8 cellular contexts compared by ENCODE assay signal in genomic region chr17:79114455-79115301, GRCh38. TPM values are rescaled to one million over a fixed set of nuclear protein-coding genes. Genes with fewer than 3 reads are reported as not detected.
DNase-seq lines count a peak whose midpoint lies in the region; ATAC-seq and TF ChIP-seq lines count a peak whose summit lies in the region.

No MANE protein-coding gene starts in this region.

- H3K4me3 Mint-ChIP-seq in mesothelial cell of epicardium = no peak overlapping the region
- H3K4me3 Mint-ChIP-seq in activated CD8-positive, alpha-beta memory T cell treated with anti-CD3 and anti-CD28 coated beads, Interleukin-2, amount 10 ng/mL, durations not matched to agents 7 days and 5 days = no peak overlapping the region

- DNase-seq in D341Med (ENCODE audit: low spot score) = peak; percentile 78
- peak; percentile 87 for DNase-seq in NCI-H187 treated with DMSO at 0.1 percent for 48 hours (lab: John Stamatoyannopoulos, UW)
- peak; percentile 28 for DNase-seq in adipocyte (ENCODE audit: low read depth)
- peak in 1 of 2 experiments; percentile 56 for DNase-seq in mesothelial cell of epicardium (ENCODE audit: low spot score in 2 of 2, unreplicated experiment in 2 of 2)
- DNase-seq in activated CD8-positive, alpha-beta memory T cell treated with anti-CD3 and anti-CD28 coated beads, Interleukin-2, amount 10 ng/mL, durations not matched to agents 7 days and 5 days = no peak
- DNase-seq in activated naive CD4-positive, alpha-beta T cell treated with Interleukin-2 at 50 U/mL for 16 hours = no peak
- no peak for DNase-seq in mesenteric fat pad (ENCODE audit: low spot score)

- H3K36me3 ChIP-seq in adipocyte (ENCODE audit: control insufficient read depth, insufficient read depth, low read length, severe bottlenecking) = no peaks in the 10 kb centered on the region

- peaks cover 10% of the 10 kb centered on the region for H3K4me1 Mint-ChIP-seq in mesothelial cell of epicardium
- no peaks in the 10 kb centered on the region for H3K4me1 Mint-ChIP-seq in activated CD8-positive, alpha-beta memory T cell treated with anti-CD3 and anti-CD28 coated beads, Interleukin-2, amount 10 ng/mL, durations not matched to agents 7 days and 5 days

- H3K4me1 ChIP-seq in adipocyte (ENCODE audit: control insufficient read depth, insufficient read depth, low read length) = no peaks in the 10 kb centered on the region

- ATAC-seq in HG03354 (IDR thresholded peaks at IDR 0.05; ENCODE audit: poor library complexity, severe bottlenecking, unreplicated experiment) = no peak
- ATAC-seq in activated CD8-positive, alpha-beta memory T cell treated with anti-CD3 and anti-CD28 coated beads, Interleukin-2, amount 10 ng/mL, durations not matched to agents 7 days and 5 days = no peak

- H3K36me3 Mint-ChIP-seq in mesothelial cell of epicardium = no peaks in the 10 kb centered on the region
- no peaks in the 10 kb centered on the region for H3K36me3 Mint-ChIP-seq in activated CD8-positive, alpha-beta memory T cell treated with anti-CD3 and anti-CD28 coated beads, Interleukin-2, amount 10 ng/mL, durations not matched to agents 7 days and 5 days

- no peak for TF ChIP-seq CTCF in mesothelial cell of epicardium (IDR thresholded peaks at IDR 0.05; ENCODE audit: unreplicated experiment)

- peak overlapping the region; percentile 25 for H3K27ac Mint-ChIP-seq in mesothelial cell of epicardium
- H3K27ac Mint-ChIP-seq in activated CD8-positive, alpha-beta memory T cell treated with anti-CD3 and anti-CD28 coated beads, Interleukin-2, amount 10 ng/mL, durations not matched to agents 7 days and 5 days = no peak overlapping the region

- H3K9ac ChIP-seq in adipocyte (ENCODE audit: low read length) = no peak overlapping the region

- H3K9me3 Mint-ChIP-seq in mesothelial cell of epicardium = no peaks in the 10 kb centered on the region
- no peaks in the 10 kb centered on the region for H3K9me3 Mint-ChIP-seq in activated CD8-positive, alpha-beta memory T cell treated with anti-CD3 and anti-CD28 coated beads, Interleukin-2, amount 10 ng/mL, durations not matched to agents 7 days and 5 days (ENCODE audit: low read depth)

- peaks cover 62% of the 10 kb centered on the region for H3K27me3 ChIP-seq in adipocyte (replicated peaks; ENCODE audit: control insufficient read depth, insufficient read depth, low read length)

- CTCF ChIA-PET in activated CD8-positive, alpha-beta memory T cell treated with anti-CD3 and anti-CD28 coated beads, Interleukin-2, amount 10 ng/mL, durations not matched to agents 7 days and 5 days (lab: Charles Lee) = no interaction called here

- H3K4me3 ChIP-seq in adipocyte (ENCODE audit: low read length) = no peak overlapping the region

- H3K27me3 Mint-ChIP-seq in mesothelial cell of epicardium (ENCODE audit: low read depth) = peaks cover 68% of the 10 kb centered on the region
- H3K27me3 Mint-ChIP-seq in activated CD8-positive, alpha-beta memory T cell treated with anti-CD3 and anti-CD28 coated beads, Interleukin-2, amount 10 ng/mL, durations not matched to agents 7 days and 5 days = peaks cover 3% of the 10 kb centered on the region

- no peaks in the 10 kb centered on the region for H3K9me3 ChIP-seq in adipocyte (ENCODE audit: control insufficient read depth, low read length)

RNA-seq across cellular contexts. Expression of gene ENGASE, which starts 40.1 kb away (rescaled TPM):
- total RNA-seq in mesothelial cell of epicardium = 72.5 to 77.7 TPM (median 76.2 TPM) in 3 replicates
- total RNA-seq in activated CD8-positive, alpha-beta memory T cell treated with anti-CD3 and anti-CD28 coated beads, Interleukin-2, amount 10 ng/mL, durations not matched to agents 7 days and 5 days = 10 to 100 TPM; 42.9 to 45.7 TPM
- 38.8 TPM for total RNA-seq in mesenteric fat pad

Comparison
In these comparisons a context has a peak if more than half of its experiments do, and no peak if none do; other contexts are left out.
1. DNase-seq: peak in D341Med (single experiment), NCI-H187 treated with DMSO at 0.1 percent for 48 hours (single experiment) and adipocyte (single experiment); none in activated CD8-positive, alpha-beta memory T cell treated with anti-CD3 and anti-CD28 coated beads, Interleukin-2, amount 10 ng/mL, durations not matched to agents 7 days and 5 days (single experiment), activated naive CD4-positive, alpha-beta T cell treated with Interleukin-2 at 50 U/mL for 16 hours (single experiment) and mesenteric fat pad (single experiment).